ENCODE assay signal across 6 cellular contexts in genomic region chr2:175293195-175293594, GRCh38.
"Had no signal": no experiment of that assay in that cellular context is flagged by ENCODE, and none has a peak within 500 bp of the region (broad histone marks: within the 10 kb centered on the region; RNA-seq: fewer than 3 reads in every experiment).

No MANE protein-coding gene starts in this region.

- H3K4me3 ChIP-seq: GM23338, HAP-1 had no signal

- DNase-seq: H7, KG1 had no signal

- H3K4me1 ChIP-seq: HAP-1 had no signal

- ATAC-seq: GM23338, HCT116 had no signal

- H3K4me2 ChIP-seq: GM23338 had no signal

- FAIRE-seq: HTR-8/SVneo had no signal

- H3K36me3 ChIP-seq: HAP-1 had no signal

- H3K9me3 ChIP-seq: HAP-1 had no signal
